8 cellular contexts compared by ENCODE assay signal in genomic region chr1:165225650-165226049, GRCh38.
"Had no signal": no experiment of that assay in that cellular context is flagged by ENCODE, and none has a peak within 500 bp of the region (broad histone marks: within the 10 kb centered on the region; RNA-seq: fewer than 3 reads in every experiment).

No MANE protein-coding gene starts in this region.

- FAIRE-seq: G401.6, GM12878, GM12891, GM12892, GM18507, GM19239 had no signal

- DNase-seq: GDM1, GF-D8 had no signal

- H3K4me3 ChIP-seq: GM12878 had no signal
